ENCODE assay signal across 8 cellular contexts in the genomic region with DNA sequence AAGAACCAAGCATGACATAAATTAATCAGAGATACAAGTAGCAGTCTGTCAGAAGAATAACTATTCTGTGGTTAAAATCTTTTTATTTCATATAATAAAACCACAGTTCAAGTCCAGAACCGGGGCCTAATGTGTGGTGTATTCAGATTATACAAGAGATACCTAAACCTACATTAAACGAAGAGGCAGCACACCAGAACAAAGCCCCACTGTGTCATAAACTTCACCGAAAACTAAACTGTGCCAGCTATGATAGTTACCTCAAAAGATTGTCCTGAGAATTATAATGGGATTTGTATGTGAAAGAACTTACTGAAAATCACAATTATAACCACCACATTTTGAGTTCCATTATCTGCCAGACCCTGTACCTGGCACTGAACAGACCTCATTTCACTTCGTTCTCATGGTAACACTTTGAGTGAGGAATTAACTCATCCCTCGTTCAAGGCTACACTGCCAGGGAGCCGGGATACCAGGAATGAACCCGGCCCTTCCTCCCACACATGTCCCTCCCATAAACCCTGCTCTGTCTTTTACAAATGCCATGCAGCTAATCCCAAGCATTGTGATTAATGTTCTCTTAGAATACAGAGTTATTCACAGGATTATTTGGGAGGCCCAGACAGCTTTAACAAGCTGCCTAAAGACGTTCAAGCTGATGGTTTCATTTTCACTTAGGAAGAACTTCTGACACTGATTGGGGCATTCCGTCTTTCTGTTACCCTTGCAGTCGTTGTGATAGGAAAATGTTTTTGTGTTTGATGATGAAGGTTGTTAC. TPM values are rescaled to one million over a fixed set of nuclear protein-coding genes. Genes with fewer than 3 reads are reported as not detected.
A peak's percentile ranks its signal among the peaks of the same experiment; 100 is the strongest.
DNase-seq lines count a peak whose midpoint lies in the region; ATAC-seq and TF ChIP-seq lines count a peak whose summit lies in the region.

No MANE protein-coding gene starts in this region.

- peaks cover 6 to 19% of the 10 kb centered on the region in 2 donors for H3K4me1 ChIP-seq in adrenal gland (replicated peaks in 1 of 2)
- peaks cover 4% of the 10 kb centered on the region for H3K4me1 ChIP-seq in stomach smooth muscle (ENCODE audit: control insufficient read depth, insufficient read depth, low read length)

- no peak for TF ChIP-seq POLR2A in adrenal gland (IDR thresholded peaks at IDR 0.05)

- H3K27me3 ChIP-seq in adrenal gland: no peaks in the 10 kb centered on the region
- no peaks in the 10 kb centered on the region for H3K27me3 ChIP-seq in kidney epithelial cell (ENCODE audit: control insufficient read depth, insufficient read depth, low read length)
- H3K27me3 ChIP-seq in stomach smooth muscle (ENCODE audit: control insufficient read depth in 1 of 2, insufficient read depth in 2 of 2, low read length in 2 of 2): no peaks in the 10 kb centered on the region

- peak overlapping the region; percentile 37 to 67 for H3K9ac ChIP-seq in stomach smooth muscle (ENCODE audit: low read length in 2 of 2)

- intact Hi-C loops in adrenal gland (cut with DNase I): no loop called here

- H3K4me3 ChIP-seq in adrenal gland (peak overlapping the region in 2 of 4 donors; percentile 24 to 39), kidney epithelial cell (ENCODE audit: low read depth, low read length) (peak overlapping the region; percentile 34), stomach smooth muscle (ENCODE audit: low read length in 2 of 2) (peak overlapping the region; percentile 64 to 86)

- WGBS in adrenal gland, 4 donors: 14 to 20% (median 17%) methylated on average over 7 to 10 of the region's 10 CpGs

- DNase-seq in EH (ENCODE audit: low read depth): peak; percentile 50
- DNase-seq in LoVo (ENCODE audit: low spot score): peak; percentile 11
- DNase-seq in adrenal gland: peak in 6 of 7 donors; percentile 31 to 64 (median 56)
- no peak for DNase-seq in kidney epithelial cell (ENCODE audit: low read depth)
- DNase-seq in GM13977 (ENCODE audit: low spot score): no peak
- no peak for DNase-seq in T-helper 9 cell

- peak overlapping the region in 4 of 5 donors; percentile 54 to 79 (median 60) for H3K27ac ChIP-seq in adrenal gland
- no peak overlapping the region for H3K27ac ChIP-seq in stomach smooth muscle (ENCODE audit: low read length)

- H3K36me3 ChIP-seq in adrenal gland (replicated peaks in 1 of 2) (no peaks in the 10 kb centered on the region), kidney epithelial cell (ENCODE audit: control insufficient read depth, insufficient read depth, low read length) (no peaks in the 10 kb centered on the region), stomach smooth muscle (ENCODE audit: control insufficient read depth in 2 of 2, insufficient read depth in 2 of 2, low read length in 2 of 2) (no peaks in the 10 kb centered on the region)

- no peaks in the 10 kb centered on the region for H3K9me3 ChIP-seq in adrenal gland (replicated peaks in 1 of 3)
- H3K9me3 ChIP-seq in stomach smooth muscle (ENCODE audit: control insufficient read depth in 2 of 2, low read length in 2 of 2): no peaks in the 10 kb centered on the region

- ATAC-seq in GM21515 (IDR thresholded peaks at IDR 0.05; ENCODE audit: unreplicated experiment): peak; percentile 78

- TF ChIP-seq CTCF in adrenal gland (IDR thresholded peaks at IDR 0.05): no peak
- no peak for TF ChIP-seq CTCF in kidney epithelial cell (IDR thresholded peaks at IDR 0.05; ENCODE audit: insufficient read depth, low read length, poor library complexity, severe bottlenecking)
- TF ChIP-seq CTCF in GM13977 (IDR thresholded peaks at IDR 0.05; ENCODE audit: extremely low read depth, insufficient read depth, missing control alignments): no peak

- in situ Hi-C loops in GM13977 (cut with MboI; ENCODE audit: low pct_unique_long_range_greater_than_20kb, low sequenced_read_pairs, unreplicated experiment): loop anchor here (25.0 kb wide), 1 partner anchor 288 kb away; no protein-coding TSS in a partner anchor

RNA-seq across cellular contexts. Expression of a gene that starts 42.7 kb away (rescaled TPM):
- total RNA-seq in adrenal gland (100 to 1,000 TPM in 1 of 8 donors, 10 to 100 TPM in 2, 1 to 10 TPM in 5; 4.0 to 118 (median 8.5) TPM), kidney epithelial cell (6.8 and 7.4 TPM in 2 replicates)
- 10 to 100 TPM in 1 of 3 donors, 1 to 10 TPM in 2; 6.6 to 59.6 (median 8.1) TPM for polyA plus RNA-seq in adrenal gland

Comparison
In these comparisons a context has a peak if more than half of its experiments do, and no peak if none do; other contexts are left out.
1. DNase-seq: peak in EH (single experiment), LoVo (single experiment) and adrenal gland (6 of 7); none in kidney epithelial cell (single experiment), GM13977 (single experiment) and T-helper 9 cell (single experiment).